In genomic region chr1:185045793-185046441, GRCh38 we compare ENCODE assay signal across 1 cellular context.
A peak's percentile ranks its signal among the peaks of the same experiment; 100 is the strongest.
TF ChIP-seq lines count a peak whose summit lies in the region.

No MANE protein-coding gene starts in this region.

TF ChIP-seq in K562, 482 proteins besides CTCF, POLR2A, EP300 and RAD21 (continued from another document):
- TF ChIP-seq ZMIZ1 (IDR thresholded peaks at IDR 0.05; ENCODE audit: low read depth in 2 of 2, low read length in 2 of 2) (no peak), MBD1 (CRISPR knock-in tag; IDR thresholded peaks at IDR 0.05) (no peak), ATF4 (CRISPR knock-in tag; IDR thresholded peaks at IDR 0.05) (0 out of 2 replicates have a peak, but pooled peaks have one; percentile 2)
